In the genomic region with DNA sequence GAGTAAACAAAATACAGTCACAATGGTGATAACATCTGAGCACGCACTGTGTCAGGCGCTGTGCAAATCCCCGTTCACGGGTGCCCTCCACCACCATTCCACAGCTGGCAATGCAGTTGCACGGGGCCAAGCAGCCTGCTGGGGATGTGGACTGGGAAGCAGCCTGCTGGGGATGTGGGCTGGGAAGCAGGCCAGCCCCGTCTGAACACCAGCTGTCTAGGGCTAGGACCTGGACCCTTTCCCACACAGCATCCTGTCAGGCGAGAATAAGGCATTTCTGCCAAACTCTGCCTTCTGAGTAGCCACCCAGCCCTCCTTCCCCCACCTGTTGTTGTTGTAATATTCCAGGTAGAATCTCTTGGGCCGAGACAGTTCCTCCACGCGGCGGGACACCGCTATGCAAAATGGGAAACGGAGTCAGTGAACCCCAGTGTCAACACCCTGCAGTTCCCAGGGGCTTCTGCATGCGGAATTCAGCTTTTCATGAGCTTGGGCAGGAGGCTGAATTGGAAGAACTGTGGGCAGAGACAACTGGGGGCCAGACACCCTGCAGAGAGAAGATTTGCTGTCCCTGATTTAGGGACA, we compare ENCODE assay signal across 13 cellular contexts. TPM values are rescaled to one million over a fixed set of nuclear protein-coding genes. Genes with fewer than 3 reads are reported as not detected.
DNase-seq lines count a peak whose midpoint lies in the region; ATAC-seq, FAIRE-seq and TF ChIP-seq lines count a peak whose summit lies in the region.
"Had no signal": no experiment of that assay in that cellular context is flagged by ENCODE, and none has a peak within 500 bp of the region (broad histone marks: within the 10 kb centered on the region; RNA-seq: fewer than 3 reads in every experiment).

No MANE protein-coding gene starts in this region.

- ATAC-seq in left cardiac atrium (peak; percentile 78 to 88), HG03139 (IDR thresholded peaks at IDR 0.05; ENCODE audit: unreplicated experiment) (no peak), natural killer cell (no peak)

- H3K4me3 Mint-ChIP-seq in astrocyte (ENCODE audit: unreplicated experiment) (no peak overlapping the region), natural killer cell (no peak overlapping the region)

- no peak overlapping the region for H2AFZ ChIP-seq in astrocyte (ENCODE audit: low read depth, low read length)

- H3K36me3 ChIP-seq in astrocyte (ENCODE audit: insufficient read depth, low read length) (no peaks in the 10 kb centered on the region), testis (ENCODE audit: low read depth, missing control alignments) (no peaks in the 10 kb centered on the region)
- H3K36me3 ChIP-seq: vagina had no signal

- FAIRE-seq in astrocyte (lab: Jason Lieb, UNC), result no peak
- FAIRE-seq: bronchial epithelial cell had no signal

- intact Hi-C loops in left cardiac atrium (cut with DNase I), result no loop called here
- intact Hi-C loops in testis (cut with DNase I; ENCODE audit: low total_unique reads), result no loop called here
- intact Hi-C loops in natural killer cell (cut with micrococcal nuclease), result no loop called here

- DNase-seq in NCI-H2227 (lab: John Stamatoyannopoulos, UW; ENCODE audit: unreplicated experiment) (peak; percentile 4), NCI-H2227 treated with DMSO at 0.1 percent for 48 hours (lab: John Stamatoyannopoulos, UW) (no peak), astrocyte (ENCODE audit: low read depth) (peak; percentile 69), left cardiac atrium (peak; percentile 58), testis (peak; percentile 60), natural killer cell (no peak)
- DNase-seq in stimulated activated CD4-positive, alpha-beta T cell treated with anti-CD3 and anti-CD28 coated beads, Interleukin-4, amount 100 ng/mL, for 4 hours, result no peak
- DNase-seq: ACHN, NCI-H1436, T-helper 2 cell had no signal

- H3K27ac ChIP-seq in astrocyte (ENCODE audit: low read depth, low read length) (no peak overlapping the region), testis (no peak overlapping the region)
- H3K27ac ChIP-seq: vagina had no signal

- H3K9me3 Mint-ChIP-seq in astrocyte (ENCODE audit: unreplicated experiment) (peaks cover 3% of the 10 kb centered on the region), natural killer cell (no peaks in the 10 kb centered on the region)

- no peak overlapping the region for H3K4me2 ChIP-seq in astrocyte (ENCODE audit: low read length)

- TF ChIP-seq CTCF in astrocyte (IDR thresholded peaks at IDR 0.05; ENCODE audit: insufficient read depth, low read depth, low read length), result no peak
- no peak for TF ChIP-seq CTCF in testis (IDR thresholded peaks at IDR 0.05)
- no peak for TF ChIP-seq CTCF in natural killer cell (IDR thresholded peaks at IDR 0.05)

- H3K9ac ChIP-seq in astrocyte (ENCODE audit: low read length), result no peak overlapping the region

- no peaks in the 10 kb centered on the region for H4K20me1 ChIP-seq in astrocyte (ENCODE audit: insufficient read depth, low read length)

- H3K36me3 Mint-ChIP-seq in astrocyte (ENCODE audit: low read depth, unreplicated experiment) (peaks cover 5% of the 10 kb centered on the region), natural killer cell (no peaks in the 10 kb centered on the region)

- no peaks in the 10 kb centered on the region for H3K4me1 Mint-ChIP-seq in astrocyte (ENCODE audit: low read depth, unreplicated experiment)
- H3K4me1 Mint-ChIP-seq in natural killer cell, result no peaks in the 10 kb centered on the region

- H3K4me3 ChIP-seq in astrocyte (ENCODE audit: insufficient read depth, low read depth, low read length), result no peak overlapping the region
- H3K4me3 ChIP-seq in testis, result no peak overlapping the region
- H3K4me3 ChIP-seq: vagina had no signal

- WGBS in testis, 2 donors, result 47 to 53% methylated on average over 13 to 14 of the region's 14 CpGs

- H3K27ac Mint-ChIP-seq in astrocyte (ENCODE audit: unreplicated experiment) (no peak overlapping the region), natural killer cell (no peak overlapping the region)

- H3K9me3 ChIP-seq in astrocyte (ENCODE audit: insufficient read depth, low read depth, low read length), result no peaks in the 10 kb centered on the region
- no peaks in the 10 kb centered on the region for H3K9me3 ChIP-seq in testis
- H3K9me3 ChIP-seq: vagina had no signal

- no peak for TF ChIP-seq POLR2A in testis (IDR thresholded peaks at IDR 0.05)

- H3K27me3 ChIP-seq in astrocyte (ENCODE audit: insufficient read depth, low read length) (peaks cover 17% of the 10 kb centered on the region), testis (no peaks in the 10 kb centered on the region)
- H3K27me3 ChIP-seq: vagina had no signal

- peaks cover 61% of the 10 kb centered on the region for H3K27me3 Mint-ChIP-seq in astrocyte (ENCODE audit: low read depth, unreplicated experiment)
- H3K27me3 Mint-ChIP-seq in natural killer cell (ENCODE audit: low read depth in 2 of 2), result peaks cover 3 to 15% of the 10 kb centered on the region in 2 donors

- H3K4me1 ChIP-seq in astrocyte (ENCODE audit: insufficient read depth, low read length) (no peaks in the 10 kb centered on the region), testis (peaks cover 2% of the 10 kb centered on the region)

- no peaks in the 10 kb centered on the region for H3K79me2 ChIP-seq in astrocyte (ENCODE audit: insufficient read depth, low read length)

RNA-seq across cellular contexts. Expression of a gene that starts 27.8 kb away (rescaled TPM):
- total RNA-seq in astrocyte (43.5 and 55.8 TPM in 2 replicates), left cardiac atrium (10 to 100 TPM; 18.2 to 25.0 TPM), testis (10 to 100 TPM; 47.6 to 54.6 TPM), natural killer cell (10 to 100 TPM; 14.8 to 17.7 (median 15.4) TPM)
- polyA plus RNA-seq in testis (ENCODE audit: insufficient read depth, low read depth, low replicate concordance), result 64.0 TPM

RNA-seq across cellular contexts. Expression of a gene that starts 36.5 kb away (rescaled TPM):
- 2.9 and 3.4 TPM in 2 replicates for total RNA-seq in astrocyte
- under 1 TPM; 0.76 to 0.88 TPM for total RNA-seq in left cardiac atrium
- 1 to 10 TPM; 5.3 to 5.4 TPM for total RNA-seq in testis
- 0.88 TPM for polyA plus RNA-seq in testis (ENCODE audit: insufficient read depth, low read depth, low replicate concordance)
- not detected for total RNA-seq in natural killer cell

Comparison
In these comparisons a context has a peak if more than half of its experiments do, and no peak if none do; other contexts are left out.
1. DNase-seq: peak in NCI-H2227 (single experiment), astrocyte (single experiment), left cardiac atrium (single experiment) and testis (single experiment); none in NCI-H2227 treated with DMSO at 0.1 percent for 48 hours (single experiment), natural killer cell (single experiment) and stimulated activated CD4-positive, alpha-beta T cell treated with anti-CD3 and anti-CD28 coated beads, Interleukin-4, amount 100 ng/mL, for 4 hours (0 of 2).
2. ATAC-seq: peak in left cardiac atrium (2 of 2); none in HG03139 (single experiment) and natural killer cell (0 of 3).